ENCODE assay signal across 1 cellular context in genomic region chr21:43774163-43774562, GRCh38.
TF ChIP-seq lines count a peak whose summit lies in the region.

No MANE protein-coding gene starts in this region.

TF ChIP-seq in WTC11, 78 proteins besides CTCF, POLR2A, EP300 and RAD21 (continued from another document):
- TF ChIP-seq, protein P1, sequence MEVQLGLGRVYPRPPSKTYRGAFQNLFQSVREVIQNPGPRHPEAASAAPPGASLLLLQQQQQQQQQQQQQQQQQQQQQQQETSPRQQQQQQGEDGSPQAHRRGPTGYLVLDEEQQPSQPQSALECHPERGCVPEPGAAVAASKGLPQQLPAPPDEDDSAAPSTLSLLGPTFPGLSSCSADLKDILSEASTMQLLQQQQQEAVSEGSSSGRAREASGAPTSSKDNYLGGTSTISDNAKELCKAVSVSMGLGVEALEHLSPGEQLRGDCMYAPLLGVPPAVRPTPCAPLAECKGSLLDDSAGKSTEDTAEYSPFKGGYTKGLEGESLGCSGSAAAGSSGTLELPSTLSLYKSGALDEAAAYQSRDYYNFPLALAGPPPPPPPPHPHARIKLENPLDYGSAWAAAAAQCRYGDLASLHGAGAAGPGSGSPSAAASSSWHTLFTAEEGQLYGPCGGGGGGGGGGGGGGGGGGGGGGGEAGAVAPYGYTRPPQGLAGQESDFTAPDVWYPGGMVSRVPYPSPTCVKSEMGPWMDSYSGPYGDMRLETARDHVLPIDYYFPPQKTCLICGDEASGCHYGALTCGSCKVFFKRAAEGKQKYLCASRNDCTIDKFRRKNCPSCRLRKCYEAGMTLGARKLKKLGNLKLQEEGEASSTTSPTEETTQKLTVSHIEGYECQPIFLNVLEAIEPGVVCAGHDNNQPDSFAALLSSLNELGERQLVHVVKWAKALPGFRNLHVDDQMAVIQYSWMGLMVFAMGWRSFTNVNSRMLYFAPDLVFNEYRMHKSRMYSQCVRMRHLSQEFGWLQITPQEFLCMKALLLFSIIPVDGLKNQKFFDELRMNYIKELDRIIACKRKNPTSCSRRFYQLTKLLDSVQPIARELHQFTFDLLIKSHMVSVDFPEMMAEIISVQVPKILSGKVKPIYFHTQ (CRISPR knock-in tag; IDR thresholded peaks at IDR 0.05), result no peak
